ENCODE assay signal across 24 cellular contexts in the genomic region with DNA sequence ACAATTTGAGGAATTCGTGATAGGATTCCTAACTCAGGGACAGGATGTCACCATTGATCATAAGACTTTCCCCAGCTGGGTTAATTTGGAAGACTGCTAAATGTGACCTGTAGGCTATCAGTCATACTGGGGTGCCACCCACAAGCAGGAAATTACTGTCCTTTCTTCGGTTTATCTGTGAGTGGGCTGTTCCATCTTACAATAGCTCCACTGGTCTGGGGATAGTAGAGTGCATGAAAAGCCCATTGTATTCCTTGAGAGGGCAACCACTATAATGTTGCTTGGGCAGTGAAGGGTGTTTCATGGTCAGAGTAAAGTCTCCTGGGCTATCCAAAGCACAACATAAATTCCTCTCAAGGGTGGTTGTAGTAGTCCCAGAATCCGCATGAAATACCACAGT.
"Had no signal": no experiment of that assay in that cellular context is flagged by ENCODE, and none has a peak within 500 bp of the region (broad histone marks: within the 10 kb centered on the region; RNA-seq: fewer than 3 reads in every experiment).

No MANE protein-coding gene starts in this region.

- H3K9ac ChIP-seq: neural progenitor cell had no signal

- H3K4me2 ChIP-seq: hepatocyte, neural progenitor cell had no signal

- H3K27me3 ChIP-seq: dorsolateral prefrontal cortex, gastrocnemius medialis, hepatocyte, left lung, neural progenitor cell, sigmoid colon, testis, tibial artery, upper lobe of left lung had no signal

- H3K36me3 ChIP-seq: gastrocnemius medialis, left lung, neural progenitor cell, sigmoid colon, tibial artery, upper lobe of left lung, uterus had no signal

- H3K4me1 ChIP-seq: gastrocnemius medialis, left lung, neural progenitor cell, psoas muscle, sigmoid colon, testis, tibial artery, upper lobe of left lung, uterus had no signal

- DNase-seq: dorsolateral prefrontal cortex; effector CD4-positive, alpha-beta T cell; gastrocnemius medialis; head of caudate nucleus; left cardiac atrium; left lung; mesenchymal stem cell; midbrain; naive thymus-derived CD4-positive, alpha-beta T cell; nucleus accumbens; psoas muscle; right cardiac atrium; sigmoid colon; stimulated activated CD4-positive, alpha-beta T cell treated with anti-CD3 and anti-CD28 coated beads, Interleukin-2, amount 100 ng/mL, for 24 hours; stimulated activated CD4-positive, alpha-beta T cell treated with anti-CD3 and anti-CD28 coated beads, Interleukin-4, amount 100 ng/mL, for 24 hours; stimulated activated naive CD8-positive, alpha-beta T cell treated with anti-CD3 and anti-CD28 coated beads, Interleukin-15, Interleukin-2, amounts not matched to agents 100 U/mL and 50 U/mL, for 24 hours; substantia nigra; testis; tibial artery; upper lobe of left lung; uterus had no signal

- H3K27ac ChIP-seq: dorsolateral prefrontal cortex, gastrocnemius medialis, hepatocyte, left lung, neural progenitor cell, psoas muscle, sigmoid colon, testis, tibial artery, upper lobe of left lung, uterus had no signal

- H3K9me3 ChIP-seq: gastrocnemius medialis, left lung, psoas muscle, sigmoid colon, testis, tibial artery, upper lobe of left lung, uterus had no signal

- H3K4me3 ChIP-seq: dorsolateral prefrontal cortex, gastrocnemius medialis, hepatocyte, left lung, neural progenitor cell, psoas muscle, sigmoid colon, testis, tibial artery, upper lobe of left lung, uterus had no signal

- H3K79me2 ChIP-seq: hepatocyte had no signal

- FAIRE-seq: islet of Langerhans had no signal

- H2AFZ ChIP-seq: hepatocyte, neural progenitor cell had no signal
